Comparison of ENCODE assay signal across 25 cellular contexts in genomic region chr3:160023476-160023875, GRCh38. TPM values are rescaled to one million over a fixed set of nuclear protein-coding genes. Genes with fewer than 3 reads are reported as not detected.
"Had no signal": no experiment of that assay in that cellular context is flagged by ENCODE, and none has a peak within 500 bp of the region (broad histone marks: within the 10 kb centered on the region; RNA-seq: fewer than 3 reads in every experiment).

No MANE protein-coding gene starts in this region.

- H3K4me1 Mint-ChIP-seq: mesothelial cell of epicardium; naive thymus-derived CD8-positive, alpha-beta T cell had no signal

- DNase-seq: activated CD4-positive, alpha-beta T cell treated with anti-CD3 and anti-CD28 coated beads, Interleukin-2, amount 10 ng/mL, durations not matched to agents 7 days and 5 days; activated CD8-positive, alpha-beta T cell treated with anti-CD3 and anti-CD28 coated beads for 36 hours; aorta; cerebellar nuclear complex; endodermal cell; hypothalamus; left ventricle myocardium inferior; naive thymus-derived CD8-positive, alpha-beta T cell; pancreas; psoas muscle; spleen; stimulated activated CD4-positive, alpha-beta T cell treated with anti-CD3 and anti-CD28 coated beads, Interleukin-4, amount 100 ng/mL, for 24 hours; stimulated activated naive CD4-positive, alpha-beta T cell treated with Interleukin-2 at 50 U/mL for 16 hours; upper lobe of left lung had no signal

- FAIRE-seq: bronchial epithelial cell, frontal cortex, pancreas had no signal

- H3K27ac ChIP-seq: coronary artery, epithelial cell of prostate, left ventricle myocardium inferior, pancreas, psoas muscle, right atrium auricular region, spleen, thoracic aorta, upper lobe of left lung, VCaP had no signal

- H3K36me3 Mint-ChIP-seq: activated naive CD4-positive, alpha-beta T cell treated with anti-CD3 and anti-CD28 coated beads, Interleukin-2, amount 50 U/mL, for 72 hours; mesothelial cell of epicardium; naive thymus-derived CD8-positive, alpha-beta T cell had no signal

- H3K27me3 ChIP-seq: pancreas, right atrium auricular region, spleen, upper lobe of left lung had no signal

- H3K4me3 Mint-ChIP-seq: activated CD4-positive, alpha-beta T cell treated with anti-CD3 and anti-CD28 coated beads, Interleukin-2, amount 10 ng/mL, durations not matched to agents 7 days and 5 days; activated CD8-positive, alpha-beta T cell treated with anti-CD3 and anti-CD28 coated beads for 36 hours; activated T-helper 1 cell treated with anti-CD3 and anti-CD28 coated beads, Interleukin-12 subunit alpha, Interleukin-12 subunit beta, Interleukin-2, Interleukin-4 antibody, amounts not matched to agents 30 ng/mL and 10 ng/mL and 1 ng/mL, durations not matched to agents 14 hours and 24 hours and 36 hours; endodermal cell; mesothelial cell of epicardium; naive thymus-derived CD8-positive, alpha-beta T cell had no signal

- H3K27ac Mint-ChIP-seq: activated CD4-positive, alpha-beta T cell treated with anti-CD3 and anti-CD28 coated beads, Interleukin-2, amount 10 ng/mL, durations not matched to agents 7 days and 5 days; activated CD8-positive, alpha-beta T cell treated with anti-CD3 and anti-CD28 coated beads for 36 hours; activated naive CD4-positive, alpha-beta T cell treated with anti-CD3 and anti-CD28 coated beads, Interleukin-2, amount 50 U/mL, for 72 hours; activated T-helper 1 cell treated with anti-CD3 and anti-CD28 coated beads, Interleukin-12 subunit alpha, Interleukin-12 subunit beta, Interleukin-2, Interleukin-4 antibody, amounts not matched to agents 30 ng/mL and 10 ng/mL and 1 ng/mL, durations not matched to agents 14 hours and 24 hours and 36 hours; endodermal cell; mesothelial cell of epicardium; naive thymus-derived CD8-positive, alpha-beta T cell had no signal

- H3K4me3 ChIP-seq: coronary artery, left ventricle myocardium inferior, pancreas, psoas muscle, right atrium auricular region, spleen, thoracic aorta, upper lobe of left lung had no signal

- H3K36me3 ChIP-seq: left ventricle myocardium inferior, pancreas, right atrium auricular region, spleen, thoracic aorta, upper lobe of left lung had no signal

- H3K9me3 Mint-ChIP-seq: activated CD4-positive, alpha-beta T cell treated with anti-CD3 and anti-CD28 coated beads, Interleukin-2, amount 10 ng/mL, durations not matched to agents 7 days and 5 days; activated CD8-positive, alpha-beta T cell treated with anti-CD3 and anti-CD28 coated beads for 36 hours; activated naive CD4-positive, alpha-beta T cell treated with anti-CD3 and anti-CD28 coated beads, Interleukin-2, amount 50 U/mL, for 72 hours; activated T-helper 1 cell treated with anti-CD3 and anti-CD28 coated beads, Interleukin-12 subunit alpha, Interleukin-12 subunit beta, Interleukin-2, Interleukin-4 antibody, amounts not matched to agents 30 ng/mL and 10 ng/mL and 1 ng/mL, durations not matched to agents 14 hours and 24 hours and 36 hours; endodermal cell; mesothelial cell of epicardium; naive thymus-derived CD8-positive, alpha-beta T cell had no signal

- H3K9me3 ChIP-seq: left ventricle myocardium inferior, pancreas, psoas muscle, right atrium auricular region, spleen, thoracic aorta, upper lobe of left lung had no signal

- H3K4me1 ChIP-seq: left ventricle myocardium inferior, pancreas, psoas muscle, right atrium auricular region, spleen had no signal

- ATAC-seq: activated CD4-positive, CD25-positive, alpha-beta regulatory T cell treated with anti-CD3 and anti-CD28 coated beads, Interleukin-2, amount 50 U/mL, for 24 hours; activated CD8-positive, alpha-beta T cell treated with anti-CD3 and anti-CD28 coated beads for 36 hours; activated naive CD4-positive, alpha-beta T cell treated with anti-CD3 and anti-CD28 coated beads, Interleukin-2, amount 50 U/mL, for 72 hours; naive thymus-derived CD8-positive, alpha-beta T cell; pancreas; psoas muscle had no signal

RNA-seq across cellular contexts. Expression of gene IL12A, which starts 34.8 kb away (rescaled TPM):
- total RNA-seq: activated CD8-positive, alpha-beta T cell treated with anti-CD3 and anti-CD28 coated beads for 36 hours; activated naive CD4-positive, alpha-beta T cell treated with anti-CD3 and anti-CD28 coated beads, Interleukin-2, amount 50 U/mL, for 72 hours; endodermal cell; mesothelial cell of epicardium; thoracic aorta had no signal
